In genomic region chr2:219228745-219229374, GRCh38 we compare ENCODE assay signal across 8 cellular contexts. TPM values are rescaled to one million over a fixed set of nuclear protein-coding genes. Genes with fewer than 3 reads are reported as not detected.
DNase-seq lines count a peak whose midpoint lies in the region; ATAC-seq and TF ChIP-seq lines count a peak whose summit lies in the region.

No MANE protein-coding gene starts in this region.

- TF ChIP-seq POLR2A in GM15510 (IDR thresholded peaks at IDR 0.05; ENCODE audit: borderline replicate concordance, extremely low read depth, insufficient read length) (peak; percentile 35), HCT116 (IDR thresholded peaks at IDR 0.05; ENCODE audit: borderline replicate concordance, extremely low read depth, insufficient read depth, insufficient read length) (no peak)

- H3K27ac Mint-ChIP-seq in endothelial cell (ENCODE audit: unreplicated experiment) (peak overlapping the region; percentile 57), nephron (peak overlapping the region; percentile 97 to 98 (median 97))

- no TSS peak for BruUV-seq in HCT116 (replicated peaks; lab: Mats Ljungman, UMichigan)

- H3K9me3 Mint-ChIP-seq in endothelial cell (ENCODE audit: unreplicated experiment): no peaks in the 10 kb centered on the region
- H3K9me3 Mint-ChIP-seq in nephron: no peaks in the 10 kb centered on the region

- no peaks in the 10 kb centered on the region for H4K20me1 ChIP-seq in HCT116 (ENCODE audit: insufficient read depth)

- H3K36me3 Mint-ChIP-seq in endothelial cell (ENCODE audit: low read depth, unreplicated experiment) (peaks cover 31% of the 10 kb centered on the region), nephron (ENCODE audit: low read depth) (peaks cover 45% of the 10 kb centered on the region)

- H3K36me3 ChIP-seq in HCT116 (ENCODE audit: control insufficient read depth in 1 of 2, insufficient read depth in 2 of 2, low read length in 2 of 2): peaks cover 21 to 34% of the 10 kb centered on the region in 2 experiments; a peak in 3 of 4 replicates
- H3K36me3 ChIP-seq in NT2/D1 (ENCODE audit: insufficient read depth, insufficient read length, low read length): peaks cover 62% of the 10 kb centered on the region

- H3K9me2 ChIP-seq in HCT116 (ENCODE audit: insufficient read depth): no peaks in the 10 kb centered on the region

- TF ChIP-seq CTCF in HCT116 (IDR thresholded peaks at IDR 0.05 in 2 of 3, conservative IDR thresholded peaks at IDR 0.05 in 1 of 3; ENCODE audit: borderline replicate concordance in 1 of 3, insufficient read depth in 1 of 3, low read depth in 2 of 3, low read length in 2 of 3) (no peak), endothelial cell (IDR thresholded peaks at IDR 0.05; ENCODE audit: unreplicated experiment) (no peak), nephron (IDR thresholded peaks at IDR 0.05; ENCODE audit: unreplicated experiment in 3 of 3) (no peak)

- H3K4me3 ChIP-seq in HCT116 (replicated peaks in 1 of 2; ENCODE audit: low read depth in 1 of 2, low read length in 2 of 2): peak overlapping the region; percentile 79 to 98
- peak overlapping the region; percentile 81 for H3K4me3 ChIP-seq in NT2/D1 (ENCODE audit: insufficient read length, low read depth)

- POLR2A ChIA-PET in HCT116 (lab: Charles Lee): interaction anchor here (1.0 to 1.9 kb wide), 4 partner anchors 17 to 45 kb away, joined by 3 to 7 read pairs (median 4); partner anchors contain the start of genes GLB1L and STK16

- no peaks in the 10 kb centered on the region for H3K27me3 ChIP-seq in HCT116 (ENCODE audit: insufficient read depth, low read length)
- H3K27me3 ChIP-seq in NT2/D1 (ENCODE audit: insufficient read depth, insufficient read length): no peaks in the 10 kb centered on the region

- H3K4me3 Mint-ChIP-seq in endothelial cell (ENCODE audit: unreplicated experiment) (peak overlapping the region; percentile 88), nephron (peak overlapping the region; percentile 80 to 99 (median 84))

- H3K4me1 ChIP-seq in HCT116 (ENCODE audit: control insufficient read depth in 1 of 2, insufficient read depth in 2 of 2, low read length in 2 of 2) (peaks cover 6 to 18% of the 10 kb centered on the region in 2 experiments; a peak in 3 of 4 replicates), NT2/D1 (ENCODE audit: insufficient read depth, insufficient read length) (peaks cover 7% of the 10 kb centered on the region)

- peaks cover 22% of the 10 kb centered on the region for H3K4me1 Mint-ChIP-seq in endothelial cell (ENCODE audit: unreplicated experiment)
- peaks cover 33% of the 10 kb centered on the region for H3K4me1 Mint-ChIP-seq in nephron

- CTCF ChIA-PET in HCT116 (lab: Charles Lee): interaction anchor here (1.4 to 2.4 kb wide), 2 partner anchors 66 to 249 kb away, joined by 3 to 12 read pairs; no protein-coding TSS in a partner anchor

- H3K27me3 Mint-ChIP-seq in endothelial cell (ENCODE audit: unreplicated experiment) (peaks cover 5% of the 10 kb centered on the region), nephron (ENCODE audit: low read depth) (no peaks in the 10 kb centered on the region)

- no peak for DNase-seq in HCT116 (ENCODE audit: low read depth, low spot score)
- no peak for DNase-seq in NT2/D1 (ENCODE audit: low read depth, low spot score)
- no peak for DNase-seq in endothelial cell (ENCODE audit: low spot score)
- DNase-seq in COLO668 (lab: John Stamatoyannopoulos, UW; ENCODE audit: unreplicated experiment): no peak
- no peak for DNase-seq in pons (ENCODE audit: low spot score)
- no peak for DNase-seq in activated CD4-positive, alpha-beta T cell treated with anti-CD3 and anti-CD28 coated beads, Interleukin-2, amount 50 U/mL, for 48 hours

- TF ChIP-seq RAD21 in HCT116 (IDR thresholded peaks at IDR 0.05; ENCODE audit: low read depth): no peak

- H3K9ac ChIP-seq in HCT116 (ENCODE audit: low read length) (peak overlapping the region; percentile 85), NT2/D1 (ENCODE audit: insufficient read length, low read depth) (peak overlapping the region; percentile 97)

- RAD21 ChIA-PET in HCT116 (lab: Charles Lee; ENCODE audit: low non-redundant PET in 1 of 2, low total read pairs in 2 of 2, uncharacterized antibody in 2 of 2, unreplicated experiment in 2 of 2): no interaction called here

- H3K9me3 ChIP-seq in HCT116 (ENCODE audit: control insufficient read depth in 1 of 2, insufficient read depth in 1 of 2, low read depth in 1 of 2, low read length in 2 of 2): no peaks in the 10 kb centered on the region
- no peaks in the 10 kb centered on the region for H3K9me3 ChIP-seq in NT2/D1 (ENCODE audit: insufficient read depth, low read length)

- peak; percentile 50 for ATAC-seq in HCT116

- H3K79me2 ChIP-seq in HCT116 (ENCODE audit: insufficient read depth, low read length): peaks cover 27% of the 10 kb centered on the region

- peak overlapping the region; percentile 78 for H3K27ac ChIP-seq in HCT116 (ENCODE audit: low read depth, low read length)

- intact Hi-C loops in HCT116 (cut with micrococcal nuclease): loop anchor here (1.0 to 5.0 kb wide), 2 partner anchors 45 to 68 kb away; no protein-coding TSS in a partner anchor

- H3K4me2 ChIP-seq in HCT116 (ENCODE audit: low read length): peak overlapping the region; percentile 95

- H2AFZ ChIP-seq in HCT116 (ENCODE audit: low read depth, low read length, poor library complexity, severe bottlenecking): no peak overlapping the region

TF ChIP-seq in HCT116, 20 proteins besides CTCF, POLR2A, EP300 and RAD21:
- TF ChIP-seq EZH2 (IDR thresholded peaks at IDR 0.05) (no peak), POLR2AphosphoS5 (IDR thresholded peaks at IDR 0.05; ENCODE audit: low read depth, low read length) (peak; percentile 50), ELF1 (IDR thresholded peaks at IDR 0.05; ENCODE audit: borderline replicate concordance, low read depth) (no peak), ATF3 (IDR thresholded peaks at IDR 0.05) (no peak)

RNA-seq across cellular contexts. Expression of gene ATG9A, which starts 0.6 kb away (rescaled TPM):
- total RNA-seq in HCT116 (2021; ENCODE audit: unreplicated experiment) (51.8 TPM), endothelial cell (ENCODE audit: unreplicated experiment) (48.5 TPM)
- 56.2 and 59.5 TPM in 2 replicates for polyA plus RNA-seq in HCT116 (2012)

RNA-seq across cellular contexts. Expression of gene ANKZF1, which starts 0.7 kb away (rescaled TPM):
- total RNA-seq in HCT116 (2021; ENCODE audit: unreplicated experiment) (64.7 TPM), endothelial cell (ENCODE audit: unreplicated experiment) (43.8 TPM)
- polyA plus RNA-seq in HCT116 (2012): 55.8 and 69.3 TPM in 2 replicates

RNA-seq across cellular contexts. Expression of gene ABCB6, which starts 10.1 kb away (rescaled TPM):
- 24.5 TPM for total RNA-seq in HCT116 (2021; ENCODE audit: unreplicated experiment)
- 29.5 and 30.3 TPM in 2 replicates for polyA plus RNA-seq in HCT116 (2012)
- total RNA-seq in endothelial cell (ENCODE audit: unreplicated experiment): 11.4 TPM

RNA-seq across cellular contexts. Expression of gene GLB1L, which starts 16.4 kb away (rescaled TPM):
- 6.6 TPM for total RNA-seq in HCT116 (2021; ENCODE audit: unreplicated experiment)
- 2.4 and 4.6 TPM in 2 replicates for polyA plus RNA-seq in HCT116 (2012)
- 7.3 TPM for total RNA-seq in endothelial cell (ENCODE audit: unreplicated experiment)

RNA-seq across cellular contexts. Expression of gene STK16, which starts 16.4 kb away (rescaled TPM):
- 31.4 TPM for total RNA-seq in HCT116 (2021; ENCODE audit: unreplicated experiment)
- 44.1 and 49.2 TPM in 2 replicates for polyA plus RNA-seq in HCT116 (2012)
- 29.5 TPM for total RNA-seq in endothelial cell (ENCODE audit: unreplicated experiment)
